1 cellular context compared by ENCODE assay signal in the genomic region with DNA sequence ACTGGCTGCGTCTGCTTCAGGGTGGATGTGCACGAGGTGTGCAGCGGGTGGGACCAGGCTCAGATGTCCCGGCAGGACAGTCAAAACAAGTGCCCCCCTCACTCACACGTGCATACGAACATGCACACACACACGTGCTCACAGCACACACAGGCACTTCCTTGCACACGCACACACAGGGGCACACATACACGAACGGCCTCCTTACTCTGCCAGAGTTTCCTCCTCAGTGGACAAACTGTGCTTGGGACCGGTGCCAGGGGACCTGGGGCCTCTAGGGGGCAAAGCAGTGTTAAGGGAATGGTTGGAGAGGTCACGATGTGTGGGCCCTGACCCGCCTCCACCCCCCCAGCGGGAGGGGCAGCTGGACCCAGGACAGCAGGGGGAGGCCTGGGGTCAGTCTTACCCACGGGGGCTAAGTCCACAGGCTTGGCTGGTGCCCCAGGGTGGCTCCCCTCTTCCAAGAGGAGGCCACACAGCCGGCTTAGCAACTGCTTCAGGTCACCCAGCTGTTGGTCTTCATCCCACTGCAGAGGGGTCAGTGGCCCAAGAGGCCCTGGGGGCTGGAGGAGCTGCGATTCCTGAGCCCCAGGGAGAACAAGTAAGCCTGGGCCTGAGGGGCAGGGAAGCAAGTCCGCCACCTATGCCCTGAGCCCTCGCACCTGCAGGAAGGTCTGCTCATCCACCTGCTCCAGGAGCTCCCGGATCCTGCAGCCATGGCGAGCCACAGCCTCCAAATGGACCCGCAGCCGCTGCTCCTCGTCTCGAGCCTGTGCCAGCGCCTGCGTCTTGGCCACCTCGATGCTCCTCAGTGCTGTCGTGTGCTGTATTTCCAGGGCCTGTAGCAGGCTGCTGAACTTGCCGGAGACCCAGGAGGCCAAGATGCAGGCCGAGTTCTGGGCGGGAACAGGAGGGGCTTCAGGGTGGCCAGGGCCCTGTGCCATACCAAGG.
TF ChIP-seq lines count a peak whose summit lies in the region.

No MANE protein-coding gene starts in this region.

TF ChIP-seq in HepG2, 621 proteins besides CTCF, POLR2A, EP300 and RAD21 (continued from another document and continues in another):
- TF ChIP-seq ZFP90 (CRISPR knock-in tag; IDR thresholded peaks at IDR 0.05; ENCODE audit: borderline replicate concordance) (0 out of 2 replicates have a peak, but pooled peaks have one; percentile 28), DR1 (CRISPR knock-in tag; IDR thresholded peaks at IDR 0.05) (peak; percentile 62; the same call in 1 of the 2 replicates), ZNF781 (CRISPR knock-in tag; IDR thresholded peaks at IDR 0.05; ENCODE audit: borderline replicate concordance, not compliant biosample characterization) (peak; percentile 73), SRY (CRISPR knock-in tag; IDR thresholded peaks at IDR 0.05) (no peak), KMT2A (CRISPR knock-in tag; IDR thresholded peaks at IDR 0.05) (peak; percentile 29), MATR3 (CRISPR knock-in tag; IDR thresholded peaks at IDR 0.05) (no peak), CBX2 (IDR thresholded peaks at IDR 0.05; ENCODE audit: low read depth, low read length) (no peak), CBX2 (CRISPR knock-in tag; IDR thresholded peaks at IDR 0.05; ENCODE audit: low read depth) (0 out of 2 replicates have a peak, but pooled peaks have one; percentile 54), FOXJ3 (CRISPR knock-in tag; IDR thresholded peaks at IDR 0.05; ENCODE audit: borderline replicate concordance) (peak; percentile 70; the same call in 1 of the 2 replicates), ZSCAN25 (CRISPR knock-in tag; IDR thresholded peaks at IDR 0.05) (peak; percentile 88), ARHGAP35 (CRISPR knock-in tag; IDR thresholded peaks at IDR 0.05; ENCODE audit: borderline replicate concordance) (no peak; the same call in 1 of the 2 replicates), ZNF891 (CRISPR knock-in tag; IDR thresholded peaks at IDR 0.05) (no peak; the same call in 1 of the 2 replicates), HOXA9 (CRISPR knock-in tag; IDR thresholded peaks at IDR 0.05; ENCODE audit: borderline replicate concordance) (no peak; the same call in 1 of the 2 replicates), FOXK2 (IDR thresholded peaks at IDR 0.05) (no peak), ZNF564 (CRISPR knock-in tag; IDR thresholded peaks at IDR 0.05) (peak; percentile 55; the same call in 1 of the 2 replicates), MLLT10 (CRISPR knock-in tag; IDR thresholded peaks at IDR 0.05) (no peak), REXO4 (CRISPR knock-in tag; IDR thresholded peaks at IDR 0.05; ENCODE audit: borderline replicate concordance) (no peak), ZNF772 (CRISPR knock-in tag; IDR thresholded peaks at IDR 0.05) (peak; percentile 53; the same call in 1 of the 2 replicates), KLF15 (CRISPR knock-in tag; IDR thresholded peaks at IDR 0.05; ENCODE audit: borderline replicate concordance) (no peak), IKZF4 (CRISPR knock-in tag; IDR thresholded peaks at IDR 0.05; ENCODE audit: borderline replicate concordance, low read depth, not compliant biosample characterization) (no peak), TBL1XR1 (IDR thresholded peaks at IDR 0.05; ENCODE audit: borderline replicate concordance, low read length, partially characterized antibody) (no peak), ZNF205 (CRISPR knock-in tag; IDR thresholded peaks at IDR 0.05) (peak; percentile 89), ZNF354B (CRISPR knock-in tag; IDR thresholded peaks at IDR 0.05) (no peak; the same call in 1 of the 2 replicates), PITX1 (CRISPR knock-in tag; IDR thresholded peaks at IDR 0.05) (peak; percentile 85), ZNF720 (CRISPR knock-in tag; IDR thresholded peaks at IDR 0.05) (no peak), ZSCAN20 (CRISPR knock-in tag; IDR thresholded peaks at IDR 0.05; ENCODE audit: borderline replicate concordance) (peak; percentile 64; the same call in 1 of the 2 replicates), CBX5 (CRISPR knock-in tag; IDR thresholded peaks at IDR 0.05; ENCODE audit: borderline replicate concordance) (no peak), ERF (CRISPR knock-in tag; IDR thresholded peaks at IDR 0.05) (no peak), ZNF101 (CRISPR knock-in tag; IDR thresholded peaks at IDR 0.05; ENCODE audit: borderline replicate concordance, low read depth) (no peak), ZNF225 (CRISPR knock-in tag; IDR thresholded peaks at IDR 0.05) (0 out of 2 replicates have a peak, but pooled peaks have one; percentile 19), BHLHE40 (IDR thresholded peaks at IDR 0.05; ENCODE audit: low read length) (no peak; the same call in 1 of the 2 replicates), ZNF747 (CRISPR knock-in tag; IDR thresholded peaks at IDR 0.05; ENCODE audit: borderline replicate concordance) (peak; percentile 14; the same call in 1 of the 2 replicates), MTF2 (CRISPR knock-in tag; IDR thresholded peaks at IDR 0.05; ENCODE audit: borderline replicate concordance) (no peak; the same call in 1 of the 2 replicates), ZNF678 (CRISPR knock-in tag; IDR thresholded peaks at IDR 0.05) (no peak), KDM1A (CRISPR knock-in tag; IDR thresholded peaks at IDR 0.05) (no peak), ZFY (CRISPR knock-in tag; IDR thresholded peaks at IDR 0.05) (peak; percentile 38; the same call in 1 of the 2 replicates), NPAS2 (CRISPR knock-in tag; IDR thresholded peaks at IDR 0.05; ENCODE audit: borderline replicate concordance) (no peak)
- TF ChIP-seq, protein P1, sequence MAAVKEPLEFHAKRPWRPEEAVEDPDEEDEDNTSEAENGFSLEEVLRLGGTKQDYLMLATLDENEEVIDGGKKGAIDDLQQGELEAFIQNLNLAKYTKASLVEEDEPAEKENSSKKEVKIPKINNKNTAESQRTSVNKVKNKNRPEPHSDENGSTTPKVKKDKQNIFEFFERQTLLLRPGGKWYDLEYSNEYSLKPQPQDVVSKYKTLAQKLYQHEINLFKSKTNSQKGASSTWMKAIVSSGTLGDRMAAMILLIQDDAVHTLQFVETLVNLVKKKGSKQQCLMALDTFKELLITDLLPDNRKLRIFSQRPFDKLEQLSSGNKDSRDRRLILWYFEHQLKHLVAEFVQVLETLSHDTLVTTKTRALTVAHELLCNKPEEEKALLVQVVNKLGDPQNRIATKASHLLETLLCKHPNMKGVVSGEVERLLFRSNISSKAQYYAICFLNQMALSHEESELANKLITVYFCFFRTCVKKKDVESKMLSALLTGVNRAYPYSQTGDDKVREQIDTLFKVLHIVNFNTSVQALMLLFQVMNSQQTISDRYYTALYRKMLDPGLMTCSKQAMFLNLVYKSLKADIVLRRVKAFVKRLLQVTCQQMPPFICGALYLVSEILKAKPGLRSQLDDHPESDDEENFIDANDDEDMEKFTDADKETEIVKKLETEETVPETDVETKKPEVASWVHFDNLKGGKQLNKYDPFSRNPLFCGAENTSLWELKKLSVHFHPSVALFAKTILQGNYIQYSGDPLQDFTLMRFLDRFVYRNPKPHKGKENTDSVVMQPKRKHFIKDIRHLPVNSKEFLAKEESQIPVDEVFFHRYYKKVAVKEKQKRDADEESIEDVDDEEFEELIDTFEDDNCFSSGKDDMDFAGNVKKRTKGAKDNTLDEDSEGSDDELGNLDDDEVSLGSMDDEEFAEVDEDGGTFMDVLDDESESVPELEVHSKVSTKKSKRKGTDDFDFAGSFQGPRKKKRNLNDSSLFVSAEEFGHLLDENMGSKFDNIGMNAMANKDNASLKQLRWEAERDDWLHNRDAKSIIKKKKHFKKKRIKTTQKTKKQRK (IDR thresholded peaks at IDR 0.05; ENCODE audit: low read length) = no peak
- TF ChIP-seq, protein P2, sequence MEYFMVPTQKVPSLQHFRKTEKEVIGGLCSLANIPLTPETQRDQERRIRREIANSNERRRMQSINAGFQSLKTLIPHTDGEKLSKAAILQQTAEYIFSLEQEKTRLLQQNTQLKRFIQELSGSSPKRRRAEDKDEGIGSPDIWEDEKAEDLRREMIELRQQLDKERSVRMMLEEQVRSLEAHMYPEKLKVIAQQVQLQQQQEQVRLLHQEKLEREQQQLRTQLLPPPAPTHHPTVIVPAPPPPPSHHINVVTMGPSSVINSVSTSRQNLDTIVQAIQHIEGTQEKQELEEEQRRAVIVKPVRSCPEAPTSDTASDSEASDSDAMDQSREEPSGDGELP (IDR thresholded peaks at IDR 0.05; ENCODE audit: borderline replicate concordance, low read depth) = peak; percentile 84
- TF ChIP-seq, protein P3, sequence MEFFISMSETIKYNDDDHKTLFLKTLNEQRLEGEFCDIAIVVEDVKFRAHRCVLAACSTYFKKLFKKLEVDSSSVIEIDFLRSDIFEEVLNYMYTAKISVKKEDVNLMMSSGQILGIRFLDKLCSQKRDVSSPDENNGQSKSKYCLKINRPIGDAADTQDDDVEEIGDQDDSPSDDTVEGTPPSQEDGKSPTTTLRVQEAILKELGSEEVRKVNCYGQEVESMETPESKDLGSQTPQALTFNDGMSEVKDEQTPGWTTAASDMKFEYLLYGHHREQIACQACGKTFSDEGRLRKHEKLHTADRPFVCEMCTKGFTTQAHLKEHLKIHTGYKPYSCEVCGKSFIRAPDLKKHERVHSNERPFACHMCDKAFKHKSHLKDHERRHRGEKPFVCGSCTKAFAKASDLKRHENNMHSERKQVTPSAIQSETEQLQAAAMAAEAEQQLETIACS (CRISPR knock-in tag; IDR thresholded peaks at IDR 0.05) = no peak; the same call in 1 of the 2 replicates
- TF ChIP-seq, protein P4, sequence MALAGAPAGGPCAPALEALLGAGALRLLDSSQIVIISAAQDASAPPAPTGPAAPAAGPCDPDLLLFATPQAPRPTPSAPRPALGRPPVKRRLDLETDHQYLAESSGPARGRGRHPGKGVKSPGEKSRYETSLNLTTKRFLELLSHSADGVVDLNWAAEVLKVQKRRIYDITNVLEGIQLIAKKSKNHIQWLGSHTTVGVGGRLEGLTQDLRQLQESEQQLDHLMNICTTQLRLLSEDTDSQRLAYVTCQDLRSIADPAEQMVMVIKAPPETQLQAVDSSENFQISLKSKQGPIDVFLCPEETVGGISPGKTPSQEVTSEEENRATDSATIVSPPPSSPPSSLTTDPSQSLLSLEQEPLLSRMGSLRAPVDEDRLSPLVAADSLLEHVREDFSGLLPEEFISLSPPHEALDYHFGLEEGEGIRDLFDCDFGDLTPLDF (CRISPR knock-in tag; IDR thresholded peaks at IDR 0.05) = no peak; the same call in 1 of the 2 replicates
- TF ChIP-seq, protein P5, sequence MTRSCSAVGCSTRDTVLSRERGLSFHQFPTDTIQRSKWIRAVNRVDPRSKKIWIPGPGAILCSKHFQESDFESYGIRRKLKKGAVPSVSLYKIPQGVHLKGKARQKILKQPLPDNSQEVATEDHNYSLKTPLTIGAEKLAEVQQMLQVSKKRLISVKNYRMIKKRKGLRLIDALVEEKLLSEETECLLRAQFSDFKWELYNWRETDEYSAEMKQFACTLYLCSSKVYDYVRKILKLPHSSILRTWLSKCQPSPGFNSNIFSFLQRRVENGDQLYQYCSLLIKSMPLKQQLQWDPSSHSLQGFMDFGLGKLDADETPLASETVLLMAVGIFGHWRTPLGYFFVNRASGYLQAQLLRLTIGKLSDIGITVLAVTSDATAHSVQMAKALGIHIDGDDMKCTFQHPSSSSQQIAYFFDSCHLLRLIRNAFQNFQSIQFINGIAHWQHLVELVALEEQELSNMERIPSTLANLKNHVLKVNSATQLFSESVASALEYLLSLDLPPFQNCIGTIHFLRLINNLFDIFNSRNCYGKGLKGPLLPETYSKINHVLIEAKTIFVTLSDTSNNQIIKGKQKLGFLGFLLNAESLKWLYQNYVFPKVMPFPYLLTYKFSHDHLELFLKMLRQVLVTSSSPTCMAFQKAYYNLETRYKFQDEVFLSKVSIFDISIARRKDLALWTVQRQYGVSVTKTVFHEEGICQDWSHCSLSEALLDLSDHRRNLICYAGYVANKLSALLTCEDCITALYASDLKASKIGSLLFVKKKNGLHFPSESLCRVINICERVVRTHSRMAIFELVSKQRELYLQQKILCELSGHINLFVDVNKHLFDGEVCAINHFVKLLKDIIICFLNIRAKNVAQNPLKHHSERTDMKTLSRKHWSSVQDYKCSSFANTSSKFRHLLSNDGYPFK (CRISPR knock-in tag; IDR thresholded peaks at IDR 0.05; ENCODE audit: borderline replicate concordance) = no peak
- TF ChIP-seq, protein P6, sequence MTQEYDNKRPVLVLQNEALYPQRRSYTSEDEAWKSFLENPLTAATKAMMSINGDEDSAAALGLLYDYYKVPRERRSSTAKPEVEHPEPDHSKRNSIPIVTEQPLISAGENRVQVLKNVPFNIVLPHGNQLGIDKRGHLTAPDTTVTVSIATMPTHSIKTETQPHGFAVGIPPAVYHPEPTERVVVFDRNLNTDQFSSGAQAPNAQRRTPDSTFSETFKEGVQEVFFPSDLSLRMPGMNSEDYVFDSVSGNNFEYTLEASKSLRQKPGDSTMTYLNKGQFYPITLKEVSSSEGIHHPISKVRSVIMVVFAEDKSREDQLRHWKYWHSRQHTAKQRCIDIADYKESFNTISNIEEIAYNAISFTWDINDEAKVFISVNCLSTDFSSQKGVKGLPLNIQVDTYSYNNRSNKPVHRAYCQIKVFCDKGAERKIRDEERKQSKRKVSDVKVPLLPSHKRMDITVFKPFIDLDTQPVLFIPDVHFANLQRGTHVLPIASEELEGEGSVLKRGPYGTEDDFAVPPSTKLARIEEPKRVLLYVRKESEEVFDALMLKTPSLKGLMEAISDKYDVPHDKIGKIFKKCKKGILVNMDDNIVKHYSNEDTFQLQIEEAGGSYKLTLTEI (CRISPR knock-in tag; conservative IDR thresholded peaks at IDR 0.05) = no peak
- TF ChIP-seq, protein P7, sequence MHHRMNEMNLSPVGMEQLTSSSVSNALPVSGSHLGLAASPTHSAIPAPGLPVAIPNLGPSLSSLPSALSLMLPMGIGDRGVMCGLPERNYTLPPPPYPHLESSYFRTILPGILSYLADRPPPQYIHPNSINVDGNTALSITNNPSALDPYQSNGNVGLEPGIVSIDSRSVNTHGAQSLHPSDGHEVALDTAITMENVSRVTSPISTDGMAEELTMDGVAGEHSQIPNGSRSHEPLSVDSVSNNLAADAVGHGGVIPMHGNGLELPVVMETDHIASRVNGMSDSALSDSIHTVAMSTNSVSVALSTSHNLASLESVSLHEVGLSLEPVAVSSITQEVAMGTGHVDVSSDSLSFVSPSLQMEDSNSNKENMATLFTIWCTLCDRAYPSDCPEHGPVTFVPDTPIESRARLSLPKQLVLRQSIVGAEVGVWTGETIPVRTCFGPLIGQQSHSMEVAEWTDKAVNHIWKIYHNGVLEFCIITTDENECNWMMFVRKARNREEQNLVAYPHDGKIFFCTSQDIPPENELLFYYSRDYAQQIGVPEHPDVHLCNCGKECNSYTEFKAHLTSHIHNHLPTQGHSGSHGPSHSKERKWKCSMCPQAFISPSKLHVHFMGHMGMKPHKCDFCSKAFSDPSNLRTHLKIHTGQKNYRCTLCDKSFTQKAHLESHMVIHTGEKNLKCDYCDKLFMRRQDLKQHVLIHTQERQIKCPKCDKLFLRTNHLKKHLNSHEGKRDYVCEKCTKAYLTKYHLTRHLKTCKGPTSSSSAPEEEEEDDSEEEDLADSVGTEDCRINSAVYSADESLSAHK (CRISPR knock-in tag; IDR thresholded peaks at IDR 0.05; ENCODE audit: borderline replicate concordance) = no peak
- TF ChIP-seq, protein P8, sequence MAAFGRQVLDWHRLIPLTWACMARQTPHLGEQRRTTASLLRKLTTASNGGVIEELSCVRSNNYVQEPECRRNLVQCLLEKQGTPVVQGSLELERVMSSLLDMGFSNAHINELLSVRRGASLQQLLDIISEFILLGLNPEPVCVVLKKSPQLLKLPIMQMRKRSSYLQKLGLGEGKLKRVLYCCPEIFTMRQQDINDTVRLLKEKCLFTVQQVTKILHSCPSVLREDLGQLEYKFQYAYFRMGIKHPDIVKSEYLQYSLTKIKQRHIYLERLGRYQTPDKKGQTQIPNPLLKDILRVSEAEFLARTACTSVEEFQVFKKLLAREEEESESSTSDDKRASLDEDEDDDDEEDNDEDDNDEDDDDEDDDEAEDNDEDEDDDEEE (CRISPR knock-in tag; IDR thresholded peaks at IDR 0.05) = peak; percentile 32; the same call in 1 of the 2 replicates
